In the genomic region with DNA sequence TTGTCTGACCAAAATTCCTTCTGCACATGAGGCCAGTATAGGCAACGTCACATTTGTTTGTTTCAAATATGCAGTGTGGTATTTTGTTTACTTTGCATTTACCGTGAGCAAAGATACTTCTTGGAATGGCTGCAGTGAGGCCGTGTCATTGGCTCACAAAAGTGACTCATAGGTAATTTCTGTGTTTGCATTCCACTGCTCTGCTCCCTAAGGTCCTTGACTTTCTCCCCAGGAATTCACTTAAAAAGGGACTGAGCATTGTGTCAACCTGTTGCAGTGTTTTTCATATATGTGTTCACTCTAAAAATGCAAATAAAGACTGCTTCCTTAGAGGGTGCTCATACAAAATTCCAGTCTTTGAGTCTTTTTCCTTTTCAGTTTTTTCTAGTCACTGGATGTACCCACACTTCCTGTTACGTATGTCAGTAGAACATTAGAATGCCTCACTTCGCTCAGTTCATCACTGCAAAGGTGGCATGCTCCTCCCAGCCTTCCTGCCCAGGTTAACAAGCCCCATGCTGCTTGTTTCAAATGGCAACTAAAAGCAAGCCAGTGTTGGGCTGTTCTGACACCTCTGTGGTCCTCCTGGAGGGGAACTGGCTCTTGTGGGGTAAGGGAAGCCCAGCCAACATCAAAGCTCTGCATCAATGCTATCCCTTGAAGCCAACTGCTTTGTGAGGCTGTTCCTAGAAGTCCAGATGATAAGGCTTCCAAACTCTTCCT, we compare ENCODE assay signal across 9 cellular contexts. TPM values are rescaled to one million over a fixed set of nuclear protein-coding genes. Genes with fewer than 3 reads are reported as not detected.
DNase-seq lines count a peak whose midpoint lies in the region; FAIRE-seq and TF ChIP-seq lines count a peak whose summit lies in the region.
"Had no signal": no experiment of that assay in that cellular context is flagged by ENCODE, and none has a peak within 500 bp of the region (broad histone marks: within the 10 kb centered on the region; RNA-seq: fewer than 3 reads in every experiment).

No MANE protein-coding gene starts in this region.

- peaks cover 17 to 46% (median 41%) of the 10 kb centered on the region in 3 donors for H3K4me1 ChIP-seq in skeletal muscle tissue (ENCODE audit: control insufficient read depth in 3 of 3, insufficient read depth in 3 of 3, low read length in 3 of 3)

- H3K27me3 Mint-ChIP-seq in activated T-cell treated with anti-CD3 and anti-CD28 coated beads, Interleukin-2, amount 50 U/mL, for 24 hours: no peaks in the 10 kb centered on the region

- peak overlapping the region; percentile 94 for H3K27ac Mint-ChIP-seq in activated T-cell treated with anti-CD3 and anti-CD28 coated beads, Interleukin-2, amount 50 U/mL, for 24 hours

- H3K9me3 ChIP-seq in skeletal muscle tissue (ENCODE audit: control insufficient read depth in 3 of 3, low read length in 3 of 3): no peaks in the 10 kb centered on the region

- TF ChIP-seq CTCF in AG09319 (IDR thresholded peaks at IDR 0.05; ENCODE audit: low read depth, low read length): no peak

- no peaks in the 10 kb centered on the region for H3K9me3 Mint-ChIP-seq in activated T-cell treated with anti-CD3 and anti-CD28 coated beads, Interleukin-2, amount 50 U/mL, for 24 hours

- H3K27ac ChIP-seq in skeletal muscle tissue (ENCODE audit: low read depth, low read length): peak overlapping the region; percentile 36
- H3K27ac ChIP-seq: parathyroid adenoma had no signal

- FAIRE-seq in HTR-8/SVneo (lab: Jason Lieb, UNC): peak; percentile 69

- no peak overlapping the region for H3K9ac ChIP-seq in skeletal muscle tissue (ENCODE audit: low read depth in 1 of 3, low read length in 3 of 3)
- H3K9ac ChIP-seq: parathyroid adenoma had no signal

- peaks cover 48% of the 10 kb centered on the region for H3K4me1 Mint-ChIP-seq in activated T-cell treated with anti-CD3 and anti-CD28 coated beads, Interleukin-2, amount 50 U/mL, for 24 hours (ENCODE audit: low read depth)

- no peak overlapping the region for H3K4me3 ChIP-seq in skeletal muscle tissue (ENCODE audit: low read length in 3 of 3)

- H3K4me3 Mint-ChIP-seq in activated T-cell treated with anti-CD3 and anti-CD28 coated beads, Interleukin-2, amount 50 U/mL, for 24 hours: no peak overlapping the region

- H3K27me3 ChIP-seq in skeletal muscle tissue (ENCODE audit: control insufficient read depth in 3 of 3, insufficient read depth in 3 of 3, low read length in 3 of 3): no peaks in the 10 kb centered on the region

- peaks cover 13 to 21% (median 17%) of the 10 kb centered on the region in 3 donors for H3K36me3 ChIP-seq in skeletal muscle tissue (ENCODE audit: control insufficient read depth in 3 of 3, insufficient read depth in 3 of 3, low read length in 3 of 3)

- peaks cover 84% of the 10 kb centered on the region for H3K36me3 Mint-ChIP-seq in activated T-cell treated with anti-CD3 and anti-CD28 coated beads, Interleukin-2, amount 50 U/mL, for 24 hours (ENCODE audit: low read depth)

- DNase-seq in AG09319 (ENCODE audit: extremely low read depth, low read depth): peak; percentile 89
- peak; percentile 76 for DNase-seq in HTR-8/SVneo (ENCODE audit: insufficient read length, low spot score)
- peak; percentile 41 for DNase-seq in activated T-cell treated with anti-CD3 and anti-CD28 coated beads, Interleukin-2, amount 50 U/mL, for 24 hours
- DNase-seq in fibroblast of peridontal ligament (ENCODE audit: extremely low read depth): peak; percentile 97
- no peak for DNase-seq in NCI-H1105 treated with DMSO at 0.1 percent for 48 hours (lab: John Stamatoyannopoulos, UW)
- DNase-seq in NCI-H187 treated with DMSO at 0.1 percent for 48 hours (lab: John Stamatoyannopoulos, UW): no peak
- DNase-seq in NCI-H524 (lab: John Stamatoyannopoulos, UW): no peak

RNA-seq across cellular contexts. Expression of gene C12orf76, which starts 9.1 kb away (rescaled TPM):
- 23.0 TPM for total RNA-seq in skeletal muscle tissue

RNA-seq across cellular contexts. Expression of gene ANKRD13A, which starts 40.0 kb away (rescaled TPM):
- total RNA-seq in skeletal muscle tissue: 52.2 TPM

RNA-seq across cellular contexts. Expression of gene GIT2, which starts 43.1 kb away (rescaled TPM):
- total RNA-seq in skeletal muscle tissue: 37.6 TPM

Comparison
In these comparisons a context has a peak if more than half of its experiments do, and no peak if none do; other contexts are left out.
1. DNase-seq: peak in AG09319 (single experiment), HTR-8/SVneo (single experiment), activated T-cell treated with anti-CD3 and anti-CD28 coated beads, Interleukin-2, amount 50 U/mL, for 24 hours (single experiment) and fibroblast of peridontal ligament (single experiment); none in NCI-H1105 treated with DMSO at 0.1 percent for 48 hours (single experiment), NCI-H187 treated with DMSO at 0.1 percent for 48 hours (single experiment) and NCI-H524 (0 of 2).